20 cellular contexts compared by ENCODE assay signal in the genomic region with DNA sequence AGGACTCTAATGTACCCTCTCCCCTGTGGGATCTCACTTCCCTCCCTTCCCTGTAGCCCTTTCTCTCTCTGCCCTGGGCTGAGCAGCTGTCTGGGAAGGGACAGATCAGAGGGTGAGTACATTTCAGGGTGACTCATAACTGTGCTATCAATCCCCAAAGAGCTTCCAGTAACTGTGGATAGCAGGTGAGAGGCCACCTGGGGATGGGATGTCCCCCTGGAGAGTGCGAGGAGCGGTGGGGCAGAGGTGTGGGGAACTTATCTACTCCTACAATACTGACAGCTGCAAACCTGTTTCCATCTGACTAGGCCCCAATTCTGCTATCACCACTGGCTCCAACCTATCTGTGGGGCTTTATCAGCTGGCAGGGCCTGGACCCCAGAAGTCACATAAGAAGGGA. TPM values are rescaled to one million over a fixed set of nuclear protein-coding genes. Genes with fewer than 3 reads are reported as not detected.
A peak's percentile ranks its signal among the peaks of the same experiment; 100 is the strongest.
DNase-seq lines count a peak whose midpoint lies in the region; ATAC-seq, FAIRE-seq and TF ChIP-seq lines count a peak whose summit lies in the region.
"Had no signal": no experiment of that assay in that cellular context is flagged by ENCODE, and none has a peak within 500 bp of the region (broad histone marks: within the 10 kb centered on the region; RNA-seq: fewer than 3 reads in every experiment).

No MANE protein-coding gene starts in this region.

- H3K4me3 ChIP-seq in OCI-LY3 (ENCODE audit: low read length) (no peak overlapping the region), epithelial cell of esophagus (ENCODE audit: low read length) (no peak overlapping the region), pancreas (no peak overlapping the region)
- H3K4me3 ChIP-seq: BLaER1, thoracic aorta had no signal

- intact Hi-C loops in pancreas (cut with DNase I), result no loop called here

- peak; percentile 10 to 17 for ATAC-seq in activated CD4-positive, CD25-positive, alpha-beta regulatory T cell treated with anti-CD3 and anti-CD28 coated beads, Interleukin-2, amount 50 U/mL, for 24 hours
- ATAC-seq in pancreas (peak in 3 of 4 donors; percentile 25 to 39 (median 37)), HG03469 (IDR thresholded peaks at IDR 0.05; ENCODE audit: unreplicated experiment) (no peak)

- H3K36me3 ChIP-seq in OCI-LY3 (replicated peaks; ENCODE audit: low read depth, low read length), result no peaks in the 10 kb centered on the region
- H3K36me3 ChIP-seq in pancreas, result peaks cover 0 to 28% (median 0%) of the 10 kb centered on the region in 3 donors
- H3K36me3 ChIP-seq: BLaER1, thoracic aorta had no signal

- H3K4me2 ChIP-seq in OCI-LY3 (ENCODE audit: low read length), result peak overlapping the region; percentile 46; the same call in 1 of the 2 replicates

- no peak for FAIRE-seq in pancreas (lab: Jason Lieb, UNC)
- FAIRE-seq: A204.1 had no signal

- H2AFZ ChIP-seq in OCI-LY3 (ENCODE audit: low read depth, low read length), result no peak overlapping the region

- H3K27ac ChIP-seq in OCI-LY3 (ENCODE audit: low read length), result peak overlapping the region; percentile 24; the same call in 1 of the 2 replicates
- peak overlapping the region in 1 of 4 donors; percentile 37 for H3K27ac ChIP-seq in pancreas
- H3K27ac ChIP-seq: BLaER1, thoracic aorta had no signal

- no peaks in the 10 kb centered on the region for H3K27me3 ChIP-seq in OCI-LY3 (ENCODE audit: low read depth, low read length)
- H3K27me3 ChIP-seq in pancreas, result no peaks in the 10 kb centered on the region

- TF ChIP-seq CTCF in OCI-LY3 (IDR thresholded peaks at IDR 0.05; ENCODE audit: low read depth, low read length) (no peak), epithelial cell of esophagus (IDR thresholded peaks at IDR 0.05; ENCODE audit: insufficient read depth, low read depth, low read length, missing control alignments) (no peak), pancreas (IDR thresholded peaks at IDR 0.05) (no peak)

- WGBS in pancreas, 2 donors, result 85 to 96% methylated on average over 2 of the region's 2 CpGs

- H3K9ac ChIP-seq in OCI-LY3 (ENCODE audit: low read length), result no peak overlapping the region
- H3K9ac ChIP-seq: BLaER1 had no signal

- DNase-seq in activated CD4-positive, CD25-positive, alpha-beta regulatory T cell treated with anti-CD3 and anti-CD28 coated beads, Interleukin-2, amount 50 U/mL, for 72 hours, result no peak
- DNase-seq in epithelial cell of esophagus (ENCODE audit: low read depth) (peak; percentile 20), pancreas (peak in 1 of 6 donors; percentile 17), mucosa of gallbladder (ENCODE audit: low spot score) (no peak), T-helper 9 cell (no peak)
- DNase-seq: effector CD8-positive, alpha-beta T cell; Kasumi-1; NCI-H1105; NCI-H2171; NCI-H774; stimulated activated CD8-positive, alpha-beta memory T cell treated with anti-CD3 and anti-CD28 coated beads, Interleukin-4, amount 100 ng/mL, for 48 hours had no signal

- no peaks in the 10 kb centered on the region for H3K9me3 ChIP-seq in OCI-LY3 (ENCODE audit: insufficient read depth, low read length)
- H3K9me3 ChIP-seq in pancreas, result no peaks in the 10 kb centered on the region
- H3K9me3 ChIP-seq: BLaER1, thoracic aorta had no signal

- no peaks in the 10 kb centered on the region for H4K20me1 ChIP-seq in OCI-LY3 (ENCODE audit: insufficient read depth, low read length)
- H4K20me1 ChIP-seq: BLaER1 had no signal

- H3K4me1 ChIP-seq in OCI-LY3 (ENCODE audit: low read length), result peaks cover 25% of the 10 kb centered on the region
- peaks cover 10 to 15% (median 13%) of the 10 kb centered on the region in 3 donors for H3K4me1 ChIP-seq in pancreas

- H3K79me2 ChIP-seq in OCI-LY3 (ENCODE audit: low read length), result no peaks in the 10 kb centered on the region

RNA-seq across cellular contexts. Expression of a gene that starts 32.6 kb away (rescaled TPM):
- total RNA-seq in pancreas, result 10 to 100 TPM; 10.8 to 32.4 (median 18.7) TPM
- polyA plus RNA-seq in pancreas, result 10 to 100 TPM; 20.5 to 30.8 TPM
- total RNA-seq in mucosa of gallbladder, result 242 TPM
- total RNA-seq: HT1080, pulmonary artery endothelial cell had no signal
- polyA plus RNA-seq: neural cell had no signal
